8 cellular contexts compared by ENCODE assay signal in the genomic region with DNA sequence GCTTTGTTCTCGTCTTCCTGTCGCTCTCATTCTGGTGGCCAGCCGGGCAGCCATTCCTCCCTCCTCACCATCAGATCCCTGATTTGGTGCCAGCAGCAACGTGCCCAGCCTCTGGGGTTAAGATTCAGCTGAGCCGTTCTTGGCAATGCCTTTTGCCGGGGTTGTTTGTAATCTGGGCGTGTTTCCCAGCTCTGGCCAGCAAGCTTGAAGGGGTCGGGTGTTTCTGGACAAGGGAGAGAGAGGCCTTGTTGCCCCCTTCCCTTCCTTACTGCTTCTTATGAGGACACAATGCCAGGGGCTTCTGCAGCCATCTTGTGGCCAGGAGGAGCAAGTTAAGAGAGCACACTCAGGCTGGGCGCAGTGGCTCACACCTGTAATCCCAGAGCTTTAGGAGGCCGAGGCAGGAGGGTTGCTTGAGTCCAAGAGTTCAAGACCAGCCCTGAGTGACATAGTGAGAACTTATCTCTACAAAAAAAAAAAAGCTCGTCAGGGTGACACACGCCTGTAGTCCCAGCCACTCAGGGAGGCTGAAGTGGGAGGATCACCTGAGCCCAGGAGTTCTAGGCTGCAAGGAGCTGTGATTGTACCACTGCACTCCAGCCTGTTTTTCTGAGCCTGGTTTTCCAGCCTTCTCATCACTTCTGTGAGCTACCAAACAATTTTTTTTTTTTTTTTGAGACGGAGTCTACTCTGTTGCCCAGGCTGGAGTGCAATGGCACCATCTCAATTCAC. TPM values are rescaled to one million over a fixed set of nuclear protein-coding genes. Genes with fewer than 3 reads are reported as not detected.
DNase-seq lines count a peak whose midpoint lies in the region; ATAC-seq, FAIRE-seq and TF ChIP-seq lines count a peak whose summit lies in the region.

No MANE protein-coding gene starts in this region.

- H3K4me2 ChIP-seq in PC-3 (ENCODE audit: low read length) (no peak overlapping the region), osteoblast (ENCODE audit: insufficient read depth, low read length) (peak overlapping the region; percentile 33)

- H3K4me3 ChIP-seq in PC-3 (ENCODE audit: low read length): no peak overlapping the region
- H3K4me3 ChIP-seq in osteoblast (ENCODE audit: insufficient read depth, low read length): no peak overlapping the region

- H3K36me3 ChIP-seq in PC-3 (ENCODE audit: low read depth, low read length) (no peaks in the 10 kb centered on the region), osteoblast (ENCODE audit: insufficient read depth, low read length) (peaks cover 15% of the 10 kb centered on the region)

- TF ChIP-seq CTCF in PC-3 (conservative IDR thresholded peaks at IDR 0.05; ENCODE audit: low read depth, low read length) (peak; percentile 38), osteoblast (IDR thresholded peaks at IDR 0.05; ENCODE audit: extremely low read depth, low read depth, low read length) (peak; percentile 48)

- H3K79me2 ChIP-seq in PC-3 (ENCODE audit: low read length): no peaks in the 10 kb centered on the region
- no peaks in the 10 kb centered on the region for H3K79me2 ChIP-seq in osteoblast (ENCODE audit: insufficient read depth, low read length)

- POLR2A ChIA-PET in PC-3 (lab: Charles Lee; ENCODE audit: unreplicated experiment): interaction anchor here (0.6 kb wide), 1 partner anchor 83 kb away, joined by 7 read pairs; no protein-coding TSS in a partner anchor

- no peaks in the 10 kb centered on the region for H3K9me3 ChIP-seq in PC-3 (ENCODE audit: low read length)
- no peaks in the 10 kb centered on the region for H3K9me3 ChIP-seq in osteoblast (ENCODE audit: low read depth, low read length)

- no peak overlapping the region for H3K9ac ChIP-seq in PC-3 (ENCODE audit: low read length)

- H3K27me3 ChIP-seq in PC-3 (ENCODE audit: low read length): no peaks in the 10 kb centered on the region
- no peaks in the 10 kb centered on the region for H3K27me3 ChIP-seq in osteoblast (ENCODE audit: insufficient read depth, low read length)

- FAIRE-seq in H54 (lab: Jason Lieb, UNC): no peak

- peak; percentile 67 for DNase-seq in ELF-1 (ENCODE audit: low read depth, low spot score)
- no peak for DNase-seq in PC-3
- peak; percentile 94 for DNase-seq in osteoblast (ENCODE audit: insufficient read length, low spot score, missing footprints)
- DNase-seq in H54 (ENCODE audit: insufficient read length, low spot score): no peak
- DNase-seq in NCI-H2081 treated with DMSO at 0.1 percent for 48 hours (lab: John Stamatoyannopoulos, UW): no peak
- DNase-seq in activated T-cell treated with anti-CD3 and anti-CD28 coated beads for 4 hours: no peak

- H3K9me2 ChIP-seq in PC-3 (replicated peaks; ENCODE audit: low read length): no peaks in the 10 kb centered on the region

- H3K27ac ChIP-seq in PC-3 (ENCODE audit: low read length) (no peak overlapping the region), osteoblast (ENCODE audit: low read depth, low read length) (no peak overlapping the region)

- BruUV-seq in PC-3 (replicated peaks; lab: Mats Ljungman, UMichigan): no TSS peak

- no peak for TF ChIP-seq POLR2A in H54 (IDR thresholded peaks at IDR 0.05; ENCODE audit: low read depth, low read length)

- intact Hi-C loops in PC-3 (cut with micrococcal nuclease): no loop called here

- no peaks in the 10 kb centered on the region for H3F3A ChIP-seq in PC-3 (ENCODE audit: low read length, unreplicated experiment)

- ATAC-seq in PC-3: peak; percentile 49; the same call in 1 of the 2 replicates
- ATAC-seq in esophagus mucosa: peak; percentile 9
- no peak for ATAC-seq in HG02970 (IDR thresholded peaks at IDR 0.05; ENCODE audit: low FRiP score, unreplicated experiment)

- H4K20me1 ChIP-seq in PC-3 (ENCODE audit: low read length): no peaks in the 10 kb centered on the region
- H4K20me1 ChIP-seq in osteoblast (ENCODE audit: insufficient read depth, low read length): no peaks in the 10 kb centered on the region

- H2AFZ ChIP-seq in PC-3 (ENCODE audit: low read length) (no peak overlapping the region), osteoblast (ENCODE audit: low read length) (peak overlapping the region; percentile 76)

- CTCF ChIA-PET in PC-3 (lab: Charles Lee): interaction anchor here (0.6 kb wide), 1 partner anchor 83 kb away, joined by 4 read pairs; no protein-coding TSS in a partner anchor

- H3K4me1 ChIP-seq in PC-3 (ENCODE audit: insufficient read depth, low read length): peaks cover 7% of the 10 kb centered on the region
- H3K4me1 ChIP-seq in osteoblast (ENCODE audit: insufficient read depth, low read length): peaks cover 17% of the 10 kb centered on the region

RNA-seq across cellular contexts. Expression of a gene that starts 10.7 kb away (rescaled TPM):
- 6.7 and 8.5 TPM in 2 replicates for total RNA-seq in PC-3 (2014; rRNA removed)
- 4.0 TPM for total RNA-seq in esophagus mucosa
- 3.8 and 4.0 TPM in 2 replicates for total RNA-seq in osteoblast

RNA-seq across cellular contexts. Expression of a gene that starts 35.9 kb away (rescaled TPM):
- total RNA-seq in PC-3 (2014; rRNA removed): 8.4 and 12.7 TPM in 2 replicates
- total RNA-seq in esophagus mucosa: 5.6 TPM
- total RNA-seq in osteoblast: 5.1 and 5.3 TPM in 2 replicates

Comparison
In these comparisons a context has a peak if more than half of its experiments do, and no peak if none do; other contexts are left out.
1. DNase-seq: peak in ELF-1 (single experiment) and osteoblast (single experiment); none in PC-3 (single experiment), H54 (single experiment), NCI-H2081 treated with DMSO at 0.1 percent for 48 hours (single experiment) and activated T-cell treated with anti-CD3 and anti-CD28 coated beads for 4 hours (single experiment).